18 cellular contexts compared by ENCODE assay signal in genomic region chr22:47345025-47345424, GRCh38.
DNase-seq lines count a peak whose midpoint lies in the region; ATAC-seq and TF ChIP-seq lines count a peak whose summit lies in the region.
"Had no signal": no experiment of that assay in that cellular context is flagged by ENCODE, and none has a peak within 500 bp of the region (broad histone marks: within the 10 kb centered on the region; RNA-seq: fewer than 3 reads in every experiment).

No MANE protein-coding gene starts in this region.

- no peak for DNase-seq in stimulated activated naive CD8-positive, alpha-beta T cell treated with anti-CD3 and anti-CD28 coated beads, Interleukin-15, Interleukin-2, amounts not matched to agents 100 U/mL and 50 U/mL, for 24 hours
- no peak for DNase-seq in stimulated activated naive CD8-positive, alpha-beta T cell treated with anti-CD3 and anti-CD28 coated beads, Interleukin-15, amount 100 ng/mL, for 72 hours
- DNase-seq in coronary artery (ENCODE audit: low spot score), result peak; percentile 52
- DNase-seq in mucosa of gallbladder (ENCODE audit: low spot score), result peak; percentile 4
- DNase-seq in ureter (ENCODE audit: low spot score), result peak; percentile 24
- DNase-seq in pons (ENCODE audit: low spot score), result no peak
- no peak for DNase-seq in left ventricle myocardium superior
- DNase-seq: C1 segment of cervical spinal cord; Calu3; CD4-positive, alpha-beta memory T cell; COR-L47; DMS53; DMS79 treated with DMSO at 0.1 percent for 48 hours; GF-D8; GM23248; H7; HCEC 1CT had no signal

- peaks cover 32% of the 10 kb centered on the region for H3K27me3 Mint-ChIP-seq in stimulated activated naive CD8-positive, alpha-beta T cell treated with anti-CD3 and anti-CD28 coated beads, Interleukin-15, amount 100 ng/mL, for 72 hours

- peak overlapping the region in 1 of 2 donors; percentile 8 for H3K27ac Mint-ChIP-seq in stimulated activated naive CD8-positive, alpha-beta T cell treated with anti-CD3 and anti-CD28 coated beads, Interleukin-15, amount 100 ng/mL, for 72 hours
- H3K27ac Mint-ChIP-seq: CD4-positive, alpha-beta memory T cell had no signal

- no peak for TF ChIP-seq CTCF in coronary artery (IDR thresholded peaks at IDR 0.05)

- H3K4me1 Mint-ChIP-seq in stimulated activated naive CD8-positive, alpha-beta T cell treated with anti-CD3 and anti-CD28 coated beads, Interleukin-15, amount 100 ng/mL, for 72 hours, result no peaks in the 10 kb centered on the region
- H3K4me1 Mint-ChIP-seq: CD4-positive, alpha-beta memory T cell had no signal

- intact Hi-C loops in left ventricle myocardium superior (cut with micrococcal nuclease), result no loop called here

- H3K27ac ChIP-seq in coronary artery, result no peak overlapping the region
- H3K27ac ChIP-seq: GM23248 had no signal

- no peak overlapping the region for H3K4me3 Mint-ChIP-seq in stimulated activated naive CD8-positive, alpha-beta T cell treated with anti-CD3 and anti-CD28 coated beads, Interleukin-15, amount 100 ng/mL, for 72 hours
- H3K4me3 Mint-ChIP-seq: CD4-positive, alpha-beta memory T cell had no signal

- ATAC-seq in stimulated activated naive CD8-positive, alpha-beta T cell treated with anti-CD3 and anti-CD28 coated beads, Interleukin-15, Interleukin-2, amounts not matched to agents 100 U/mL and 50 U/mL, for 24 hours, result peak; percentile 36
- no peak for ATAC-seq in stimulated activated naive CD8-positive, alpha-beta T cell treated with anti-CD3 and anti-CD28 coated beads, Interleukin-15, amount 100 ng/mL, for 72 hours
- ATAC-seq in GM19324 (IDR thresholded peaks at IDR 0.05; ENCODE audit: low FRiP score, unreplicated experiment), result no peak
- no peak for ATAC-seq in left ventricle myocardium superior

- H3K9me3 Mint-ChIP-seq in stimulated activated naive CD8-positive, alpha-beta T cell treated with anti-CD3 and anti-CD28 coated beads, Interleukin-15, amount 100 ng/mL, for 72 hours, result peaks cover 0 to 11% of the 10 kb centered on the region in 2 donors

- H3K4me3 ChIP-seq in coronary artery, result no peak overlapping the region
- H3K4me3 ChIP-seq: GM23248 had no signal

Comparison
In these comparisons a context has a peak if more than half of its experiments do, and no peak if none do; other contexts are left out.
1. DNase-seq: peak in coronary artery (single experiment), mucosa of gallbladder (single experiment) and ureter (single experiment); none in stimulated activated naive CD8-positive, alpha-beta T cell treated with anti-CD3 and anti-CD28 coated beads, Interleukin-15, Interleukin-2, amounts not matched to agents 100 U/mL and 50 U/mL, for 24 hours (single experiment), stimulated activated naive CD8-positive, alpha-beta T cell treated with anti-CD3 and anti-CD28 coated beads, Interleukin-15, amount 100 ng/mL, for 72 hours (0 of 2), pons (single experiment) and left ventricle myocardium superior (single experiment).